Comparison of ENCODE assay signal across 7 cellular contexts in the genomic region with DNA sequence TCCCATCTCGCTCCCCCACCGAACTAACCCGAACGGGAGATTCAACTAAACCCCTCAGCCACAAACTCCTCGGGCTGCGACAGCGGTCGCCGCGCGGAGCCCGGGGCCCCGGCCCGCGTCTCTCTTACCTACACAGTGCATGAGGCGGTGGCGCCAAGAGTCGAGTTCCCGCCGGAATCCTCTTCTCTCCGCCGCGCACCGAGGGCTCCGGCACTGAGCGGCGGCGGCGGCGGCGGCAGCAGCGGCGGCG. TPM values are rescaled to one million over a fixed set of nuclear protein-coding genes. Genes with fewer than 3 reads are reported as not detected.
DNase-seq lines count a peak whose midpoint lies in the region; ATAC-seq and TF ChIP-seq lines count a peak whose summit lies in the region.

No MANE protein-coding gene starts in this region.

- peaks cover 30% of the 10 kb centered on the region for H3K27me3 ChIP-seq in iPS-15b (ENCODE audit: control insufficient read depth, insufficient read depth, low read length)

- H3K4me1 ChIP-seq in iPS-15b (ENCODE audit: control insufficient read depth, insufficient read depth, low read length) = no peaks in the 10 kb centered on the region

- intact Hi-C loops in activated T-helper 2 cell treated with anti-CD3 and anti-CD28 coated beads, Interferon-gamma antibody, Interleukin-2, Interleukin-4, amounts not matched to agents 10 μg/mL and 5 μg/mL and 100 μg/mL, durations not matched to agents 14 hours and 24 hours and 36 hours (cut with micrococcal nuclease) = loop anchor here (1.0 kb wide), 2 partner anchors 211 to 407 kb away; a partner anchor contains a TSS

- no peaks in the 10 kb centered on the region for H3K36me3 ChIP-seq in iPS-15b (ENCODE audit: control insufficient read depth, insufficient read depth, low read length)

- H3K4me3 Mint-ChIP-seq in activated T-helper 2 cell treated with anti-CD3 and anti-CD28 coated beads, Interferon-gamma antibody, Interleukin-2, Interleukin-4, amounts not matched to agents 10 μg/mL and 5 μg/mL and 100 μg/mL, durations not matched to agents 14 hours and 24 hours and 36 hours (ENCODE audit: low read depth) = peak overlapping the region; percentile 83
- H3K4me3 Mint-ChIP-seq in stimulated activated naive CD8-positive, alpha-beta T cell treated with anti-CD3 and anti-CD28 coated beads, Interleukin-15, amount 100 ng/mL, for 72 hours = peak overlapping the region; percentile 89 to 93

- no peaks in the 10 kb centered on the region for H3K9me3 Mint-ChIP-seq in activated T-helper 2 cell treated with anti-CD3 and anti-CD28 coated beads, Interferon-gamma antibody, Interleukin-2, Interleukin-4, amounts not matched to agents 10 μg/mL and 5 μg/mL and 100 μg/mL, durations not matched to agents 14 hours and 24 hours and 36 hours
- H3K9me3 Mint-ChIP-seq in stimulated activated naive CD8-positive, alpha-beta T cell treated with anti-CD3 and anti-CD28 coated beads, Interleukin-15, amount 100 ng/mL, for 72 hours = no peaks in the 10 kb centered on the region

- H3K9ac ChIP-seq in iPS-15b (ENCODE audit: low read depth, low read length) = peak overlapping the region; percentile 70

- H3K9me3 ChIP-seq in iPS-15b (ENCODE audit: control insufficient read depth, insufficient read depth, low read length) = no peaks in the 10 kb centered on the region

- H3K4me1 Mint-ChIP-seq in activated T-helper 2 cell treated with anti-CD3 and anti-CD28 coated beads, Interferon-gamma antibody, Interleukin-2, Interleukin-4, amounts not matched to agents 10 μg/mL and 5 μg/mL and 100 μg/mL, durations not matched to agents 14 hours and 24 hours and 36 hours (ENCODE audit: low read depth) = peaks cover 14% of the 10 kb centered on the region
- H3K4me1 Mint-ChIP-seq in stimulated activated naive CD8-positive, alpha-beta T cell treated with anti-CD3 and anti-CD28 coated beads, Interleukin-15, amount 100 ng/mL, for 72 hours = peaks cover 10% of the 10 kb centered on the region

- TF ChIP-seq CTCF in GM10266 (IDR thresholded peaks at IDR 0.05; ENCODE audit: control insufficient read depth, insufficient read depth, low read depth, missing control alignments) = no peak

- peak; percentile 5 for ATAC-seq in GM19043 (IDR thresholded peaks at IDR 0.05; ENCODE audit: low read depth, unreplicated experiment)
- ATAC-seq in HG03064 (IDR thresholded peaks at IDR 0.05; ENCODE audit: low read depth, unreplicated experiment) = peak; percentile 18
- ATAC-seq in stimulated activated naive CD8-positive, alpha-beta T cell treated with anti-CD3 and anti-CD28 coated beads, Interleukin-15, amount 100 ng/mL, for 72 hours = no peak

- DNase-seq in activated T-helper 2 cell treated with anti-CD3 and anti-CD28 coated beads, Interferon-gamma antibody, Interleukin-2, Interleukin-4, amounts not matched to agents 10 μg/mL and 5 μg/mL and 100 μg/mL, durations not matched to agents 14 hours and 24 hours and 36 hours (ENCODE audit: low spot score) = no peak
- no peak for DNase-seq in stimulated activated naive CD8-positive, alpha-beta T cell treated with anti-CD3 and anti-CD28 coated beads, Interleukin-15, amount 100 ng/mL, for 72 hours
- DNase-seq in GM10266 (ENCODE audit: extremely low spot score) = no peak
- DNase-seq in NCI-H2107 (lab: John Stamatoyannopoulos, UW) = no peak

- H3K27me3 Mint-ChIP-seq in activated T-helper 2 cell treated with anti-CD3 and anti-CD28 coated beads, Interferon-gamma antibody, Interleukin-2, Interleukin-4, amounts not matched to agents 10 μg/mL and 5 μg/mL and 100 μg/mL, durations not matched to agents 14 hours and 24 hours and 36 hours (ENCODE audit: low read depth) = peaks cover 54% of the 10 kb centered on the region
- H3K27me3 Mint-ChIP-seq in stimulated activated naive CD8-positive, alpha-beta T cell treated with anti-CD3 and anti-CD28 coated beads, Interleukin-15, amount 100 ng/mL, for 72 hours = peaks cover 26% of the 10 kb centered on the region

- H3K36me3 Mint-ChIP-seq in activated T-helper 2 cell treated with anti-CD3 and anti-CD28 coated beads, Interferon-gamma antibody, Interleukin-2, Interleukin-4, amounts not matched to agents 10 μg/mL and 5 μg/mL and 100 μg/mL, durations not matched to agents 14 hours and 24 hours and 36 hours (ENCODE audit: low read depth) = no peaks in the 10 kb centered on the region

- peak overlapping the region; percentile 73 for H3K4me3 ChIP-seq in iPS-15b (ENCODE audit: low read depth, low read length)

- peak overlapping the region; percentile 72 for H3K27ac Mint-ChIP-seq in activated T-helper 2 cell treated with anti-CD3 and anti-CD28 coated beads, Interferon-gamma antibody, Interleukin-2, Interleukin-4, amounts not matched to agents 10 μg/mL and 5 μg/mL and 100 μg/mL, durations not matched to agents 14 hours and 24 hours and 36 hours
- peak overlapping the region; percentile 87 to 97 for H3K27ac Mint-ChIP-seq in stimulated activated naive CD8-positive, alpha-beta T cell treated with anti-CD3 and anti-CD28 coated beads, Interleukin-15, amount 100 ng/mL, for 72 hours

RNA-seq across cellular contexts. Expression of a gene that starts 0.2 kb away (rescaled TPM):
- 9.5 and 12.8 TPM in 2 replicates for total RNA-seq in activated T-helper 2 cell treated with anti-CD3 and anti-CD28 coated beads, Interferon-gamma antibody, Interleukin-2, Interleukin-4, amounts not matched to agents 10 μg/mL and 5 μg/mL and 100 μg/mL, durations not matched to agents 14 hours and 24 hours and 36 hours
